ENCODE assay signal across 13 cellular contexts in genomic region chr11:16981651-16982194, GRCh38. TPM values are rescaled to one million over a fixed set of nuclear protein-coding genes. Genes with fewer than 3 reads are reported as not detected.
DNase-seq lines count a peak whose midpoint lies in the region; ATAC-seq, FAIRE-seq and TF ChIP-seq lines count a peak whose summit lies in the region.
"Had no signal": no experiment of that assay in that cellular context is flagged by ENCODE, and none has a peak within 500 bp of the region (broad histone marks: within the 10 kb centered on the region; RNA-seq: fewer than 3 reads in every experiment).

No MANE protein-coding gene starts in this region.

- H3K4me3 ChIP-seq in epithelial cell of esophagus (ENCODE audit: low read length): no peak overlapping the region

- FAIRE-seq in A204.1 (lab: Jason Lieb, UNC): peak; percentile 98
- no peak for FAIRE-seq in D721Med (lab: Jason Lieb, UNC)
- FAIRE-seq: islet of Langerhans had no signal

- TF ChIP-seq CTCF in epithelial cell of esophagus (IDR thresholded peaks at IDR 0.05; ENCODE audit: insufficient read depth, low read depth, low read length, missing control alignments) (no peak), mesothelial cell of epicardium (IDR thresholded peaks at IDR 0.05; ENCODE audit: unreplicated experiment) (no peak), D721Med (IDR thresholded peaks at IDR 0.05; ENCODE audit: insufficient read depth, missing control alignments) (no peak)

- H3K36me3 Mint-ChIP-seq in mesothelial cell of epicardium: no peaks in the 10 kb centered on the region
- peaks cover 4% of the 10 kb centered on the region for H3K36me3 Mint-ChIP-seq in effector memory CD8-positive, alpha-beta T cell (ENCODE audit: insufficient read depth)
- H3K36me3 Mint-ChIP-seq: CD14-positive monocyte had no signal

- H3K4me1 Mint-ChIP-seq in mesothelial cell of epicardium: peaks cover 63% of the 10 kb centered on the region
- H3K4me1 Mint-ChIP-seq in effector memory CD8-positive, alpha-beta T cell (ENCODE audit: low read depth in 2 of 2): peaks cover 17 to 20% of the 10 kb centered on the region in 2 donors

- no peak overlapping the region for H3K4me3 Mint-ChIP-seq in mesothelial cell of epicardium
- no peak overlapping the region for H3K4me3 Mint-ChIP-seq in effector memory CD8-positive, alpha-beta T cell
- H3K4me3 Mint-ChIP-seq: activated CD8-positive, alpha-beta T cell treated with anti-CD3 and anti-CD28 coated beads for 36 hours; CD14-positive monocyte had no signal

- H3K9me3 Mint-ChIP-seq in mesothelial cell of epicardium: no peaks in the 10 kb centered on the region
- H3K9me3 Mint-ChIP-seq in effector memory CD8-positive, alpha-beta T cell: no peaks in the 10 kb centered on the region
- H3K9me3 Mint-ChIP-seq: activated CD8-positive, alpha-beta T cell treated with anti-CD3 and anti-CD28 coated beads for 36 hours; CD14-positive monocyte had no signal

- ATAC-seq in effector memory CD8-positive, alpha-beta T cell (replicated peaks): no peak
- ATAC-seq: activated CD8-positive, alpha-beta T cell treated with anti-CD3 and anti-CD28 coated beads for 36 hours had no signal

- no peaks in the 10 kb centered on the region for H3K27me3 Mint-ChIP-seq in mesothelial cell of epicardium (ENCODE audit: low read depth)
- peaks cover 0 to 9% of the 10 kb centered on the region in 2 donors for H3K27me3 Mint-ChIP-seq in effector memory CD8-positive, alpha-beta T cell

- peak overlapping the region; percentile 91 for H3K27ac Mint-ChIP-seq in mesothelial cell of epicardium
- H3K27ac Mint-ChIP-seq in effector memory CD8-positive, alpha-beta T cell: no peak overlapping the region
- H3K27ac Mint-ChIP-seq: activated CD8-positive, alpha-beta T cell treated with anti-CD3 and anti-CD28 coated beads for 36 hours; CD14-positive monocyte had no signal

- DNase-seq in NCI-H1048 (lab: John Stamatoyannopoulos, UW): peak; percentile 77
- DNase-seq in epithelial cell of esophagus (ENCODE audit: low read depth): peak; percentile 13
- DNase-seq in mesothelial cell of epicardium (ENCODE audit: low spot score in 2 of 2, unreplicated experiment in 2 of 2): peak in 1 of 2 experiments; percentile 57
- DNase-seq in effector memory CD8-positive, alpha-beta T cell: no peak
- DNase-seq in D721Med (ENCODE audit: insufficient read length, low spot score): no peak
- no peak for DNase-seq in mesenteric fat pad (ENCODE audit: low spot score)
- no peak for DNase-seq in NCI-H510A treated with DMSO at 0.1 percent for 48 hours (lab: John Stamatoyannopoulos, UW)
- DNase-seq: activated CD8-positive, alpha-beta T cell treated with anti-CD3 and anti-CD28 coated beads for 36 hours; NCI-H1436; stimulated activated naive CD4-positive, alpha-beta T cell treated with Interleukin-2 at 50 U/mL for 16 hours had no signal

RNA-seq across cellular contexts. Expression of gene PLEKHA7, which starts 32.5 kb away (rescaled TPM):
- total RNA-seq in mesothelial cell of epicardium (23.9 to 30.5 TPM (median 30.5 TPM) in 3 replicates), mesenteric fat pad (43.2 TPM)

Comparison
In these comparisons a context has a peak if more than half of its experiments do, and no peak if none do; other contexts are left out.
1. DNase-seq: peak in NCI-H1048 (single experiment) and epithelial cell of esophagus (single experiment); none in effector memory CD8-positive, alpha-beta T cell (0 of 3), D721Med (single experiment), mesenteric fat pad (single experiment) and NCI-H510A treated with DMSO at 0.1 percent for 48 hours (single experiment).